In the genomic region with DNA sequence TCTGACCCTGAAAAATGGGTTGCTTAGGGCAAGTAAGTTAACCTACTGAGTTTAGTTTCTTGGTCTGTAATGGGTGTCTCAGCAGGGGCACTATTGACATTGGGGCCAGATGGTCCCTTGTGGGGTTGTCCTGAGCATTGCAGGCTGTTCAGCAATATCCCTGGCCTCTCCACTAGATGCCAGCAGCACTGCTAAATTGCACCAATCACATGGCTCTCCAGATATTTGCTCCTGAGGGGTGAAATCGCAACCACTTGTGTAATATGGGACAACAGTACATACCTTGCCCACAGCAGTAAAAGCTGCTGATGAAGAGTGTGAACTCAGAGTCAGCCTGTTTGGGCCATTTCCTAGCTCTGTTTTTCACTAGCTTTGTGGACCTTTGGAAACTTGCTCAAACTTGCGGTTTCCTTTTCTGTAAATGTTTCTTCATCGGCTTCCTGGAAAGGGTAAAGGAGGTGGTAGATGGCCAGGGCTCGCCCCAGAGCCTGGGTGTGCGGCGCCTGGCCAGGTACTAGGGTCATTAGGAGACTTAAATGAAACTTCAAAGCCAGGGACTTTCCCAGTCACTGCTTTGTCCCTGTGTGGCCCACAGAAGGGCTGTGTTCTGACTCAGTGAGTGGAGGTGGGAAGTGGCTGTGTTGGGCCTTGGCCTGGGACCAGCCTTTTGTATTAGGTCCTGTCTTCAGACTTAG, we compare ENCODE assay signal across 8 cellular contexts. TPM values are rescaled to one million over a fixed set of nuclear protein-coding genes. Genes with fewer than 3 reads are reported as not detected.
A peak's percentile ranks its signal among the peaks of the same experiment; 100 is the strongest.
DNase-seq lines count a peak whose midpoint lies in the region; ATAC-seq and TF ChIP-seq lines count a peak whose summit lies in the region.

No MANE protein-coding gene starts in this region.

- TF ChIP-seq CTCF in RWPE1 (conservative IDR thresholded peaks at IDR 0.05; ENCODE audit: low read depth), result peak; percentile 73
- TF ChIP-seq CTCF in cardiac fibroblast (IDR thresholded peaks at IDR 0.05; ENCODE audit: low read depth, low read length), result peak; percentile 64

- H3K27ac Mint-ChIP-seq in stimulated activated naive CD8-positive, alpha-beta T cell treated with anti-CD3 and anti-CD28 coated beads, Interleukin-15, amount 100 ng/mL, for 72 hours, result peak overlapping the region; percentile 59 to 88

- H3K4me3 Mint-ChIP-seq in stimulated activated naive CD8-positive, alpha-beta T cell treated with anti-CD3 and anti-CD28 coated beads, Interleukin-15, amount 100 ng/mL, for 72 hours, result peak overlapping the region; percentile 27 to 43

- H3K27ac ChIP-seq in RWPE1, result peak overlapping the region; percentile 78

- POLR2A ChIA-PET in RWPE1 (lab: Yijun Ruan, JAX; ENCODE audit: low non-redundant PET), result no interaction called here

- peaks cover 25% of the 10 kb centered on the region for H3K4me1 Mint-ChIP-seq in stimulated activated naive CD8-positive, alpha-beta T cell treated with anti-CD3 and anti-CD28 coated beads, Interleukin-15, amount 100 ng/mL, for 72 hours

- no peak overlapping the region for H3K4me3 ChIP-seq in cardiac fibroblast (replicated peaks in 1 of 2; ENCODE audit: low read depth in 2 of 2, low read length in 2 of 2)

- ATAC-seq in HG03280 (IDR thresholded peaks at IDR 0.05; ENCODE audit: unreplicated experiment), result peak; percentile 53
- ATAC-seq in left lobe of liver, result peak; percentile 99
- ATAC-seq in stimulated activated naive CD8-positive, alpha-beta T cell treated with anti-CD3 and anti-CD28 coated beads, Interleukin-15, amount 100 ng/mL, for 72 hours, result peak; percentile 96
- no peak for ATAC-seq in GM21576 (IDR thresholded peaks at IDR 0.05; ENCODE audit: unreplicated experiment)

- DNase-seq in D341Med (ENCODE audit: low spot score), result peak; percentile 69
- DNase-seq in RWPE1 (ENCODE audit: low spot score), result peak; percentile 77
- peak; percentile 73 to 85 for DNase-seq in cardiac fibroblast (ENCODE audit: low read depth in 2 of 2)
- DNase-seq in left lobe of liver (ENCODE audit: low spot score), result peak; percentile 65
- peak; percentile 35 to 77 for DNase-seq in stimulated activated naive CD8-positive, alpha-beta T cell treated with anti-CD3 and anti-CD28 coated beads, Interleukin-15, amount 100 ng/mL, for 72 hours

- peaks cover 30% of the 10 kb centered on the region for H3K27me3 Mint-ChIP-seq in stimulated activated naive CD8-positive, alpha-beta T cell treated with anti-CD3 and anti-CD28 coated beads, Interleukin-15, amount 100 ng/mL, for 72 hours

- CTCF ChIA-PET in RWPE1 (lab: Yijun Ruan, JAX), result interaction anchor here (1.8 kb wide), 1 partner anchor 17 kb away, joined by 7 read pairs; no protein-coding TSS in a partner anchor

- peaks cover 1 to 5% of the 10 kb centered on the region in 2 donors for H3K9me3 Mint-ChIP-seq in stimulated activated naive CD8-positive, alpha-beta T cell treated with anti-CD3 and anti-CD28 coated beads, Interleukin-15, amount 100 ng/mL, for 72 hours

- TF ChIP-seq POLR2A in GM19193 (IDR thresholded peaks at IDR 0.05; ENCODE audit: extremely low read depth, insufficient read depth, insufficient read length), result peak; percentile 19

RNA-seq across cellular contexts. Expression of a gene that starts 13.0 kb away (rescaled TPM):
- 2.7 TPM for total RNA-seq in left lobe of liver

RNA-seq across cellular contexts. Expression of a gene that starts 39.7 kb away (rescaled TPM):
- total RNA-seq in left lobe of liver, result 1.1 TPM

RNA-seq across cellular contexts. Expression of a gene that starts 56.9 kb away (rescaled TPM):
- total RNA-seq in left lobe of liver, result 0.81 TPM
